ENCODE assay signal across 37 cellular contexts in the genomic region with DNA sequence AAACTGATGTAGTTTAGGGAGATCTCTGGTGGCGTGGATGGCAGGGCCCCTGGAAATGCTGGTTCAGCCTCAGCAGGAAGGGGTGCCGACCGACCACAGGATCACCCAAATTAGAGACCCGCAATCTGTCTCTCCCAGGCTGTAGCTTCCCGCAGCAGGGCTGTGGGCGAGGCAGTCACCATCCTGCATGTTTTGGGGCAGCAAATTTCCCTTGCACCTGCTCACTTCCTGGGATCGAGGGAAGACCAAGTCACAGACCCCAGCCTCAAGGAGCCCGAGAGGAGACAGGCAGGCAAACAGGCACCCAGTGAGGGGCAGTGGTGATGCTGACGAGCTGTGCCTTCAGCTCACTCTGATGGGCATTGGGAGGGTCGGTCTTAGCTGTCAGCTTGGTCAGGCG. TPM values are rescaled to one million over a fixed set of nuclear protein-coding genes. Genes with fewer than 3 reads are reported as not detected.
"Had no signal": no experiment of that assay in that cellular context is flagged by ENCODE, and none has a peak within 500 bp of the region (broad histone marks: within the 10 kb centered on the region; RNA-seq: fewer than 3 reads in every experiment).

No MANE protein-coding gene starts in this region.

- H3K27me3 Mint-ChIP-seq: activated CD4-positive, alpha-beta memory T cell treated with anti-CD3 and anti-CD28 coated beads, Interleukin-2, amount 10 ng/mL, durations not matched to agents 7 days and 5 days; activated naive CD4-positive, alpha-beta T cell treated with anti-CD3 and anti-CD28 coated beads, Interleukin-2, amount 50 U/mL, for 24 hours; activated naive CD8-positive, alpha-beta T cell treated with anti-CD3 and anti-CD28 coated beads, Interleukin-2, amount 10 ng/mL, durations not matched to agents 7 days and 5 days; activated T-helper 17 cell treated with anti-CD3 and anti-CD28 coated beads, Interleukin-2, amount 50 U/mL, for 72 hours had no signal

- H3K27ac ChIP-seq: ascending aorta, cardiac muscle cell, WERI-Rb-1 had no signal

- H3K9me3 Mint-ChIP-seq: activated CD4-positive, alpha-beta memory T cell treated with anti-CD3 and anti-CD28 coated beads, Interleukin-2, amount 10 ng/mL, durations not matched to agents 7 days and 5 days; activated naive CD4-positive, alpha-beta T cell treated with anti-CD3 and anti-CD28 coated beads, Interleukin-2, amount 50 U/mL, for 24 hours; activated naive CD8-positive, alpha-beta T cell treated with anti-CD3 and anti-CD28 coated beads, Interleukin-2, amount 10 ng/mL, durations not matched to agents 7 days and 5 days; activated T-cell treated with anti-CD3 and anti-CD28 coated beads, Interleukin-2, amount 50 U/mL, for 72 hours; activated T-helper 17 cell treated with anti-CD3 and anti-CD28 coated beads, Interleukin-2, amount 50 U/mL, for 72 hours; central memory CD8-positive, alpha-beta T cell had no signal

- H3K27me3 ChIP-seq: ascending aorta, cardiac muscle cell, MG63 had no signal

- H3K27ac Mint-ChIP-seq: activated CD4-positive, alpha-beta memory T cell treated with anti-CD3 and anti-CD28 coated beads, Interleukin-2, amount 10 ng/mL, durations not matched to agents 7 days and 5 days; activated CD8-positive, alpha-beta memory T cell treated with anti-CD3 and anti-CD28 coated beads, Interleukin-2, amount 10 ng/mL, durations not matched to agents 7 days and 5 days; activated naive CD4-positive, alpha-beta T cell treated with anti-CD3 and anti-CD28 coated beads, Interleukin-2, amount 50 U/mL, for 24 hours; activated naive CD8-positive, alpha-beta T cell treated with anti-CD3 and anti-CD28 coated beads, Interleukin-2, amount 10 ng/mL, durations not matched to agents 7 days and 5 days; activated T-cell treated with anti-CD3 and anti-CD28 coated beads, Interleukin-2, amount 50 U/mL, for 72 hours; activated T-helper 17 cell treated with anti-CD3 and anti-CD28 coated beads, Interleukin-2, amount 50 U/mL, for 72 hours had no signal

- H3K4me3 Mint-ChIP-seq: activated CD4-positive, alpha-beta memory T cell treated with anti-CD3 and anti-CD28 coated beads, Interleukin-2, amount 10 ng/mL, durations not matched to agents 7 days and 5 days; activated CD8-positive, alpha-beta memory T cell treated with anti-CD3 and anti-CD28 coated beads, Interleukin-2, amount 10 ng/mL, durations not matched to agents 7 days and 5 days; activated naive CD4-positive, alpha-beta T cell treated with anti-CD3 and anti-CD28 coated beads, Interleukin-2, amount 50 U/mL, for 24 hours; activated naive CD8-positive, alpha-beta T cell treated with anti-CD3 and anti-CD28 coated beads, Interleukin-2, amount 10 ng/mL, durations not matched to agents 7 days and 5 days; activated T-cell treated with anti-CD3 and anti-CD28 coated beads, Interleukin-2, amount 50 U/mL, for 72 hours; activated T-helper 17 cell treated with anti-CD3 and anti-CD28 coated beads, Interleukin-2, amount 50 U/mL, for 72 hours; central memory CD8-positive, alpha-beta T cell had no signal

- H3K4me1 Mint-ChIP-seq: activated CD4-positive, alpha-beta memory T cell treated with anti-CD3 and anti-CD28 coated beads, Interleukin-2, amount 10 ng/mL, durations not matched to agents 7 days and 5 days; activated CD8-positive, alpha-beta memory T cell treated with anti-CD3 and anti-CD28 coated beads, Interleukin-2, amount 10 ng/mL, durations not matched to agents 7 days and 5 days; activated naive CD4-positive, alpha-beta T cell treated with anti-CD3 and anti-CD28 coated beads, Interleukin-2, amount 50 U/mL, for 24 hours; activated naive CD8-positive, alpha-beta T cell treated with anti-CD3 and anti-CD28 coated beads, Interleukin-2, amount 10 ng/mL, durations not matched to agents 7 days and 5 days; activated T-helper 17 cell treated with anti-CD3 and anti-CD28 coated beads, Interleukin-2, amount 50 U/mL, for 72 hours; central memory CD8-positive, alpha-beta T cell had no signal

- H3K4me3 ChIP-seq: ascending aorta, cardiac muscle cell, MG63 had no signal

- H3K36me3 Mint-ChIP-seq: activated CD8-positive, alpha-beta memory T cell treated with anti-CD3 and anti-CD28 coated beads, Interleukin-2, amount 10 ng/mL, durations not matched to agents 7 days and 5 days; activated naive CD4-positive, alpha-beta T cell treated with anti-CD3 and anti-CD28 coated beads, Interleukin-2, amount 50 U/mL, for 24 hours; activated naive CD8-positive, alpha-beta T cell treated with anti-CD3 and anti-CD28 coated beads, Interleukin-2, amount 10 ng/mL, durations not matched to agents 7 days and 5 days had no signal

- DNase-seq: activated CD4-positive, alpha-beta memory T cell treated with anti-CD3 and anti-CD28 coated beads, Interleukin-2, amount 10 ng/mL, durations not matched to agents 7 days and 5 days; activated CD4-positive, alpha-beta T cell treated with anti-CD3 and anti-CD28 coated beads for 1 hour; activated CD4-positive, alpha-beta T cell treated with anti-CD3 and anti-CD28 coated beads for 48 hours; activated CD4-positive, CD25-positive, alpha-beta regulatory T cell; activated CD8-positive, alpha-beta memory T cell treated with anti-CD3 and anti-CD28 coated beads for 24 hours; activated CD8-positive, alpha-beta memory T cell treated with anti-CD3 and anti-CD28 coated beads, Interleukin-2, amount 10 ng/mL, durations not matched to agents 7 days and 5 days; activated CD8-positive, alpha-beta memory T cell treated with anti-CD3 and anti-CD28 coated beads, Interleukin-2, amount 50 U/mL, for 48 hours; activated effector memory CD4-positive, alpha-beta T cell treated with anti-CD3 and anti-CD28 coated beads, Interleukin-2, amount 50 U/mL, for 16 hours; activated naive CD4-positive, alpha-beta T cell treated with Interleukin-2 at 50 U/mL for 16 hours; activated naive CD8-positive, alpha-beta T cell treated with anti-CD3 and anti-CD28 coated beads, Interleukin-2, amount 10 ng/mL, durations not matched to agents 7 days and 5 days; activated T-cell treated with anti-CD3 and anti-CD28 coated beads, Interleukin-2, amount 50 U/mL, for 72 hours; amygdala; Kasumi-1; KG1; NCI-H1048; NCI-H1105 treated with DMSO at 0.1 percent for 48 hours; NCI-H1436; NCI-H1694 treated with DMSO at 0.1 percent for 48 hours; NCI-H2029; NCI-H345; NCI-H524 treated with DMSO at 0.1 percent for 48 hours; NK-92 treated with Interleukin-12 subunit alpha and Interleukin-12 subunit beta, amount 100 ng/mL, for 24 hours; SHP77 treated with DMSO at 0.1 percent for 48 hours; SW 1271; T-helper 1 cell; T-helper 2 cell; T-helper 9 cell had no signal

- H3K36me3 ChIP-seq: ascending aorta, cardiac muscle cell, MG63, WERI-Rb-1 had no signal

- H3K9me3 ChIP-seq: ascending aorta, MG63 had no signal

- H3K4me1 ChIP-seq: ascending aorta had no signal

RNA-seq across cellular contexts. Expression of a gene that starts 21.2 kb away (rescaled TPM):
- total RNA-seq: activated CD8-positive, alpha-beta memory T cell treated with anti-CD3 and anti-CD28 coated beads, Interleukin-2, amount 10 ng/mL, durations not matched to agents 7 days and 5 days; activated naive CD8-positive, alpha-beta T cell treated with anti-CD3 and anti-CD28 coated beads, Interleukin-2, amount 10 ng/mL, durations not matched to agents 7 days and 5 days; activated T-cell treated with anti-CD3 and anti-CD28 coated beads, Interleukin-2, amount 50 U/mL, for 72 hours; activated T-helper 17 cell treated with anti-CD3 and anti-CD28 coated beads, Interleukin-2, amount 50 U/mL, for 72 hours; ascending aorta; NCI-H460; OCI-LY7; RPMI7951 had no signal

RNA-seq across cellular contexts. Expression of a gene that starts 33.6 kb away (rescaled TPM):
- total RNA-seq: activated CD8-positive, alpha-beta memory T cell treated with anti-CD3 and anti-CD28 coated beads, Interleukin-2, amount 10 ng/mL, durations not matched to agents 7 days and 5 days; activated naive CD8-positive, alpha-beta T cell treated with anti-CD3 and anti-CD28 coated beads, Interleukin-2, amount 10 ng/mL, durations not matched to agents 7 days and 5 days; activated T-cell treated with anti-CD3 and anti-CD28 coated beads, Interleukin-2, amount 50 U/mL, for 72 hours; activated T-helper 17 cell treated with anti-CD3 and anti-CD28 coated beads, Interleukin-2, amount 50 U/mL, for 72 hours; OCI-LY7 had no signal
